Comparison of ENCODE assay signal across 1 cellular context in genomic region chr16:89505204-89506112, GRCh38.
TF ChIP-seq lines count a peak whose summit lies in the region.

No MANE protein-coding gene starts in this region.

TF ChIP-seq in HepG2, 621 proteins besides CTCF, POLR2A, EP300 and RAD21 (continued from another document):
- peak; percentile 91; the same call in 1 of the 2 replicates for TF ChIP-seq THAP9 (CRISPR knock-in tag; IDR thresholded peaks at IDR 0.05; ENCODE audit: borderline replicate concordance)
- TF ChIP-seq RAD51 (IDR thresholded peaks at IDR 0.05; ENCODE audit: borderline replicate concordance): no peak
- TF ChIP-seq MEF2D (CRISPR knock-in tag; IDR thresholded peaks at IDR 0.05): peak; percentile 96
- TF ChIP-seq MTA1 (CRISPR knock-in tag; IDR thresholded peaks at IDR 0.05; ENCODE audit: borderline replicate concordance): peak; percentile 98
TF ChIP-seq in HepG2: peak in this region for 371.
